22 cellular contexts compared by ENCODE assay signal in genomic region chr9:80383347-80383746, GRCh38.
"Had no signal": no experiment of that assay in that cellular context is flagged by ENCODE, and none has a peak within 500 bp of the region (broad histone marks: within the 10 kb centered on the region; RNA-seq: fewer than 3 reads in every experiment).

No MANE protein-coding gene starts in this region.

- FAIRE-seq: keratinocyte, small intestine had no signal

- H3K4me3 ChIP-seq: left ventricle myocardium inferior, lung, neural progenitor cell, ovary, sigmoid colon, spleen, tibial nerve, uterus had no signal

- H3K9ac ChIP-seq: neural progenitor cell had no signal

- H3K9me3 ChIP-seq: left ventricle myocardium inferior, neutrophil, ovary, sigmoid colon, tibial nerve, uterus had no signal

- H3K4me1 ChIP-seq: left ventricle myocardium inferior, neural progenitor cell, spleen, tibial nerve, uterus had no signal

- H3K36me3 ChIP-seq: left ventricle myocardium inferior, neural progenitor cell, neutrophil, ovary, sigmoid colon, spleen, tibial nerve, uterus had no signal

- H3K27ac ChIP-seq: left ventricle myocardium inferior, neural progenitor cell, neutrophil, ovary, spleen, tibial nerve, uterus had no signal

- ATAC-seq: natural killer cell; stimulated activated effector memory CD8-positive, alpha-beta T cell treated with anti-CD3 and anti-CD28 coated beads, Interleukin-12 subunit alpha, Interleukin-12 subunit beta, amount 100 ng/mL, for 72 hours had no signal

- H2AFZ ChIP-seq: neural progenitor cell had no signal

- H3K27me3 ChIP-seq: neural progenitor cell, neutrophil, ovary, sigmoid colon, spleen, tibial nerve, uterus had no signal

- DNase-seq: hippocampal formation; left ventricle myocardium inferior; mesendoderm; naive B cell; natural killer cell; nephron progenitor cell; occipital lobe; ovary; retina; right cardiac atrium; sigmoid colon; small intestine; spleen; stimulated activated CD4-positive, alpha-beta T cell treated with anti-CD3 and anti-CD28 coated beads, Interleukin-4, amount 100 ng/mL, for 24 hours; stimulated activated naive CD4-positive, alpha-beta T cell; uterus had no signal

- H3K4me2 ChIP-seq: neural progenitor cell had no signal
